In genomic region chr10:131239926-131240325, GRCh38 we compare ENCODE assay signal across 6 cellular contexts.
"Had no signal": no experiment of that assay in that cellular context is flagged by ENCODE, and none has a peak within 500 bp of the region (broad histone marks: within the 10 kb centered on the region; RNA-seq: fewer than 3 reads in every experiment).

No MANE protein-coding gene starts in this region.

- DNase-seq: IMR-90, KBM-7, KG1 had no signal

- ATAC-seq: HepG2, K562 had no signal

- H3K4me3 ChIP-seq: K562 had no signal

- H3K27ac ChIP-seq: HL-60 had no signal
